18 cellular contexts compared by ENCODE assay signal in genomic region chr10:60257767-60258428, GRCh38.
A peak's percentile ranks its signal among the peaks of the same experiment; 100 is the strongest.
DNase-seq lines count a peak whose midpoint lies in the region; ATAC-seq and TF ChIP-seq lines count a peak whose summit lies in the region.
"Had no signal": no experiment of that assay in that cellular context is flagged by ENCODE, and none has a peak within 500 bp of the region (broad histone marks: within the 10 kb centered on the region; RNA-seq: fewer than 3 reads in every experiment).

No MANE protein-coding gene starts in this region.

- no peak overlapping the region for H4K8ac ChIP-seq in neuronal stem cell (ENCODE audit: low read depth, low read length)

- H3K4ac ChIP-seq in neuronal stem cell (ENCODE audit: low read length): no peak overlapping the region

- H3K9me3 ChIP-seq in neuronal stem cell (replicated peaks in 1 of 2; ENCODE audit: control insufficient read depth in 2 of 2, insufficient read depth in 1 of 2, low read depth in 1 of 2, low read length in 2 of 2) (no peaks in the 10 kb centered on the region), upper lobe of right lung (no peaks in the 10 kb centered on the region)
- H3K9me3 ChIP-seq: ascending aorta had no signal

- no peaks in the 10 kb centered on the region for H3K36me3 ChIP-seq in GM23338 (ENCODE audit: insufficient read depth)
- no peaks in the 10 kb centered on the region for H3K36me3 ChIP-seq in neuronal stem cell (replicated peaks in 1 of 2; ENCODE audit: control insufficient read depth in 2 of 2, insufficient read depth in 2 of 2, low read length in 2 of 2)
- H3K36me3 ChIP-seq in upper lobe of right lung: peaks cover 7% of the 10 kb centered on the region
- H3K36me3 ChIP-seq: ascending aorta had no signal

- no peaks in the 10 kb centered on the region for H3F3A ChIP-seq in GM23338 (replicated peaks; ENCODE audit: low read depth)

- H3K18ac ChIP-seq in neuronal stem cell (ENCODE audit: low read length): no peak overlapping the region

- H2BK12ac ChIP-seq in neuronal stem cell (ENCODE audit: low read length): no peak overlapping the region

- H3K27me3 Mint-ChIP-seq in GM23338 (ENCODE audit: insufficient read depth, low read depth, poor library complexity): peaks cover 2% of the 10 kb centered on the region
- H3K27me3 Mint-ChIP-seq: activated CD4-positive, alpha-beta memory T cell treated with anti-CD3 and anti-CD28 coated beads, Interleukin-2, amount 10 ng/mL, durations not matched to agents 7 days and 5 days; memory B cell; natural killer cell treated with Interleukin-12 subunit alpha and Interleukin-12 subunit beta and Interleukin-15 and Interleukin-18, amount 100 ng/mL, for 72 hours had no signal

- no peak overlapping the region for H3K23ac ChIP-seq in neuronal stem cell (ENCODE audit: low read depth, low read length, poor library complexity)

- DNase-seq in GM23338 (ENCODE audit: low spot score) (peak; percentile 22), RPMI8226 (peak; percentile 28), neuronal stem cell (ENCODE audit: low spot score) (no peak), hypothalamus (lab: John Stamatoyannopoulos, UW) (no peak), AML-193 (lab: John Stamatoyannopoulos, UW) (no peak), NCI-H2107 treated with DMSO at 0.1 percent for 48 hours (lab: John Stamatoyannopoulos, UW; ENCODE audit: unreplicated experiment) (no peak), upper lobe of right lung (no peak)
- DNase-seq: activated CD4-positive, alpha-beta memory T cell treated with anti-CD3 and anti-CD28 coated beads, Interleukin-2, amount 10 ng/mL, durations not matched to agents 7 days and 5 days; activated naive CD4-positive, alpha-beta T cell treated with Interleukin-2 at 50 U/mL for 16 hours; activated T-cell treated with anti-CD3 and anti-CD28 coated beads, Interleukin-2, amount 50 U/mL, for 1 hour; cerebellar nuclear complex; immature natural killer cell; PC-9 had no signal

- no peaks in the 10 kb centered on the region for H3K36me3 Mint-ChIP-seq in GM23338 (ENCODE audit: low read depth)
- H3K36me3 Mint-ChIP-seq: immature natural killer cell; natural killer cell treated with Interleukin-12 subunit alpha and Interleukin-12 subunit beta and Interleukin-15 and Interleukin-18, amount 100 ng/mL, for 72 hours had no signal

- WGBS in neuronal stem cell (ENCODE audit: extremely low coverage in 2 of 2, insufficient read length in 2 of 2, insufficient replicate concordance in 1 of 2), 2 donors: no CpG with 5 or more reads among the region's 3 CpGs

- H3K9ac ChIP-seq in neuronal stem cell (ENCODE audit: low read depth, low read length, poor library complexity): no peak overlapping the region

- TF ChIP-seq CTCF in GM23338 (conservative IDR thresholded peaks at IDR 0.05; ENCODE audit: low read depth in 2 of 2) (no peak), upper lobe of right lung (IDR thresholded peaks at IDR 0.05) (no peak)

- H3K4me3 Mint-ChIP-seq in GM23338: no peak overlapping the region
- H3K4me3 Mint-ChIP-seq: activated CD4-positive, alpha-beta memory T cell treated with anti-CD3 and anti-CD28 coated beads, Interleukin-2, amount 10 ng/mL, durations not matched to agents 7 days and 5 days; immature natural killer cell; memory B cell; natural killer cell treated with Interleukin-12 subunit alpha and Interleukin-12 subunit beta and Interleukin-15 and Interleukin-18, amount 100 ng/mL, for 72 hours; T-helper 2 cell treated with Interferon-gamma antibody and Interleukin-4, amounts not matched to agents 5 μg/mL and 100 μg/mL, for 36 hours had no signal

- no peaks in the 10 kb centered on the region for H4K20me1 ChIP-seq in GM23338 (replicated peaks; ENCODE audit: insufficient read depth)

- H2BK15ac ChIP-seq in neuronal stem cell (ENCODE audit: low read length): no peak overlapping the region

- H3K79me1 ChIP-seq in neuronal stem cell (ENCODE audit: low read depth, low read length): no peaks in the 10 kb centered on the region

- ATAC-seq in GM23338: peak; percentile 63
- no peak for ATAC-seq in upper lobe of right lung
- ATAC-seq: natural killer cell treated with Interleukin-12 subunit alpha and Interleukin-12 subunit beta and Interleukin-15 and Interleukin-18, amount 100 ng/mL, for 72 hours had no signal

- H2AK5ac ChIP-seq in neuronal stem cell (ENCODE audit: low read depth, low read length): no peak overlapping the region

- no peak overlapping the region for H2BK5ac ChIP-seq in neuronal stem cell (ENCODE audit: low read length)

- H3K4me1 ChIP-seq in GM23338 (ENCODE audit: insufficient read depth): peaks cover 23% of the 10 kb centered on the region
- H3K4me1 ChIP-seq in neuronal stem cell (ENCODE audit: control insufficient read depth in 2 of 2, insufficient read depth in 1 of 2, low read depth in 1 of 2, low read length in 2 of 2): peaks cover 8 to 34% of the 10 kb centered on the region in 2 donors
- H3K4me1 ChIP-seq in upper lobe of right lung: no peaks in the 10 kb centered on the region
- H3K4me1 ChIP-seq: ascending aorta had no signal

- no peaks in the 10 kb centered on the region for H3K9me3 Mint-ChIP-seq in GM23338
- H3K9me3 Mint-ChIP-seq: activated CD4-positive, alpha-beta memory T cell treated with anti-CD3 and anti-CD28 coated beads, Interleukin-2, amount 10 ng/mL, durations not matched to agents 7 days and 5 days; memory B cell; natural killer cell treated with Interleukin-12 subunit alpha and Interleukin-12 subunit beta and Interleukin-15 and Interleukin-18, amount 100 ng/mL, for 72 hours had no signal

- intact Hi-C loops in upper lobe of right lung (cut with DNase I): no loop called here

- no peak overlapping the region for H3K14ac ChIP-seq in neuronal stem cell (ENCODE audit: low read length)

- no peak overlapping the region for H4K91ac ChIP-seq in neuronal stem cell (ENCODE audit: low read depth, low read length, poor library complexity)

- no peaks in the 10 kb centered on the region for H3K79me2 ChIP-seq in GM23338 (replicated peaks; ENCODE audit: insufficient read depth)

- H3K27me3 ChIP-seq in GM23338 (ENCODE audit: insufficient read depth) (no peaks in the 10 kb centered on the region), layer of hippocampus (ENCODE audit: control insufficient read depth, insufficient read depth, low read length) (no peaks in the 10 kb centered on the region), neuronal stem cell (ENCODE audit: control insufficient read depth in 3 of 3, insufficient read depth in 3 of 3, low read depth in 1 of 3, low read length in 3 of 3) (no peaks in the 10 kb centered on the region), upper lobe of right lung (no peaks in the 10 kb centered on the region)
- H3K27me3 ChIP-seq: ascending aorta had no signal

- no peaks in the 10 kb centered on the region for H3K9me2 ChIP-seq in GM23338 (ENCODE audit: insufficient read depth)

- peaks cover 19% of the 10 kb centered on the region for H3K4me1 Mint-ChIP-seq in GM23338
- H3K4me1 Mint-ChIP-seq: immature natural killer cell had no signal

- H3K4me3 ChIP-seq in GM23338 (no peak overlapping the region), neuronal stem cell (ENCODE audit: low read length in 2 of 2) (no peak overlapping the region), upper lobe of right lung (no peak overlapping the region)
- H3K4me3 ChIP-seq: ascending aorta, PC-9 had no signal

- H3K27ac Mint-ChIP-seq in GM23338: no peak overlapping the region
- H3K27ac Mint-ChIP-seq: activated CD4-positive, alpha-beta memory T cell treated with anti-CD3 and anti-CD28 coated beads, Interleukin-2, amount 10 ng/mL, durations not matched to agents 7 days and 5 days; immature natural killer cell; natural killer cell treated with Interleukin-12 subunit alpha and Interleukin-12 subunit beta and Interleukin-15 and Interleukin-18, amount 100 ng/mL, for 72 hours; T-helper 2 cell treated with Interferon-gamma antibody and Interleukin-4, amounts not matched to agents 5 μg/mL and 100 μg/mL, for 36 hours had no signal

- H3K4me2 ChIP-seq in GM23338: no peak overlapping the region
- H3K4me2 ChIP-seq in neuronal stem cell (ENCODE audit: insufficient read depth, low read length, poor library complexity, severe bottlenecking): no peak overlapping the region
- H3K4me2 ChIP-seq: PC-9 had no signal

- H2AFZ ChIP-seq in GM23338 (no peak overlapping the region), neuronal stem cell (ENCODE audit: low read length) (peak overlapping the region; percentile 25)
- H2AFZ ChIP-seq: PC-9 had no signal

- H2BK120ac ChIP-seq in neuronal stem cell (ENCODE audit: low read depth, low read length): no peak overlapping the region

- H3K27ac ChIP-seq in GM23338 (ENCODE audit: low read depth) (no peak overlapping the region), layer of hippocampus (ENCODE audit: low read depth, low read length) (peak overlapping the region; percentile 13), neuronal stem cell (replicated peaks; ENCODE audit: low read length) (no peak overlapping the region), upper lobe of right lung (no peak overlapping the region)
- H3K27ac ChIP-seq: ascending aorta, PC-9 had no signal

TF ChIP-seq in GM23338, 12 proteins besides CTCF, POLR2A, EP300 and RAD21 (continues in another document):
- TF ChIP-seq, protein P1, sequence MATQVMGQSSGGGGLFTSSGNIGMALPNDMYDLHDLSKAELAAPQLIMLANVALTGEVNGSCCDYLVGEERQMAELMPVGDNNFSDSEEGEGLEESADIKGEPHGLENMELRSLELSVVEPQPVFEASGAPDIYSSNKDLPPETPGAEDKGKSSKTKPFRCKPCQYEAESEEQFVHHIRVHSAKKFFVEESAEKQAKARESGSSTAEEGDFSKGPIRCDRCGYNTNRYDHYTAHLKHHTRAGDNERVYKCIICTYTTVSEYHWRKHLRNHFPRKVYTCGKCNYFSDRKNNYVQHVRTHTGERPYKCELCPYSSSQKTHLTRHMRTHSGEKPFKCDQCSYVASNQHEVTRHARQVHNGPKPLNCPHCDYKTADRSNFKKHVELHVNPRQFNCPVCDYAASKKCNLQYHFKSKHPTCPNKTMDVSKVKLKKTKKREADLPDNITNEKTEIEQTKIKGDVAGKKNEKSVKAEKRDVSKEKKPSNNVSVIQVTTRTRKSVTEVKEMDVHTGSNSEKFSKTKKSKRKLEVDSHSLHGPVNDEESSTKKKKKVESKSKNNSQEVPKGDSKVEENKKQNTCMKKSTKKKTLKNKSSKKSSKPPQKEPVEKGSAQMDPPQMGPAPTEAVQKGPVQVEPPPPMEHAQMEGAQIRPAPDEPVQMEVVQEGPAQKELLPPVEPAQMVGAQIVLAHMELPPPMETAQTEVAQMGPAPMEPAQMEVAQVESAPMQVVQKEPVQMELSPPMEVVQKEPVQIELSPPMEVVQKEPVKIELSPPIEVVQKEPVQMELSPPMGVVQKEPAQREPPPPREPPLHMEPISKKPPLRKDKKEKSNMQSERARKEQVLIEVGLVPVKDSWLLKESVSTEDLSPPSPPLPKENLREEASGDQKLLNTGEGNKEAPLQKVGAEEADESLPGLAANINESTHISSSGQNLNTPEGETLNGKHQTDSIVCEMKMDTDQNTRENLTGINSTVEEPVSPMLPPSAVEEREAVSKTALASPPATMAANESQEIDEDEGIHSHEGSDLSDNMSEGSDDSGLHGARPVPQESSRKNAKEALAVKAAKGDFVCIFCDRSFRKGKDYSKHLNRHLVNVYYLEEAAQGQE (IDR thresholded peaks at IDR 0.05; ENCODE audit: unreplicated experiment): no peak

Comparison
In these comparisons a context has a peak if more than half of its experiments do, and no peak if none do; other contexts are left out.
1. DNase-seq: peak in GM23338 (single experiment) and RPMI8226 (single experiment); none in neuronal stem cell (single experiment), hypothalamus (0 of 51), AML-193 (0 of 2), NCI-H2107 treated with DMSO at 0.1 percent for 48 hours (single experiment) and upper lobe of right lung (single experiment).